ENCODE assay signal across 8 cellular contexts in genomic region chr9:83706703-83707517, GRCh38. TPM values are rescaled to one million over a fixed set of nuclear protein-coding genes. Genes with fewer than 3 reads are reported as not detected.
A peak's percentile ranks its signal among the peaks of the same experiment; 100 is the strongest.
DNase-seq lines count a peak whose midpoint lies in the region; ATAC-seq and TF ChIP-seq lines count a peak whose summit lies in the region.

No MANE protein-coding gene starts in this region.

- peaks cover 6% of the 10 kb centered on the region for H3K9me3 Mint-ChIP-seq in WTC11

- DNase-seq in Daoy (ENCODE audit: low read depth) (peak; percentile 61), KBM-7 (peak; percentile 72), WTC11 (ENCODE audit: low spot score) (peak; percentile 74), caudate nucleus (lab: John Stamatoyannopoulos, UW) (peak in 27 of 61 donors; percentile 8 to 68 (median 29)), left kidney (ENCODE audit: low read depth, low spot score) (peak; percentile 94), hippocampal formation (lab: John Stamatoyannopoulos, UW) (no peak)
- DNase-seq in stimulated activated CD4-positive, alpha-beta T cell treated with anti-CD3 and anti-CD28 coated beads, Interleukin-4, amount 100 ng/mL, for 1 hour = peak; percentile 72

- POLR2A ChIA-PET in WTC11 (lab: Charles Lee) = interaction anchor here (1.0 to 1.4 kb wide), 4 partner anchors 74 to 274 kb away, joined by 3 to 5 read pairs (median 4); partner anchors contain the start of genes HNRNPK, IDNK and RMI1

- no peaks in the 10 kb centered on the region; the same call in none of the 2 replicates for H3K27me3 Mint-ChIP-seq in WTC11 (ENCODE audit: low read depth)

- peak overlapping the region; percentile 91 for H3K27ac Mint-ChIP-seq in WTC11

- peaks cover 33% of the 10 kb centered on the region for H3K4me1 Mint-ChIP-seq in WTC11

- TF ChIP-seq CTCF in WTC11 (IDR thresholded peaks at IDR 0.05) = no peak

- H3K27ac ChIP-seq in caudate nucleus (ENCODE audit: low read depth, low read length) = peak overlapping the region; percentile 99

- peak; percentile 16 for ATAC-seq in GM21529 (IDR thresholded peaks at IDR 0.05; ENCODE audit: unreplicated experiment)
- peak; percentile 74 for ATAC-seq in WTC11

- peak overlapping the region; percentile 90 for H3K4me3 Mint-ChIP-seq in WTC11

- CTCF ChIA-PET in WTC11 (lab: Charles Lee) = interaction anchor here (1.0 kb wide), 1 partner anchor 373 kb away, joined by 3 read pairs; no protein-coding TSS in a partner anchor

- in situ Hi-C loops in KBM-7 (cut with MboI; ENCODE audit: low pct_unique_long_range_greater_than_20kb, low sequenced_read_pairs) = no loop called here

- peaks cover 20% of the 10 kb centered on the region for H3K36me3 Mint-ChIP-seq in WTC11

TF ChIP-seq in WTC11, 78 proteins besides CTCF, POLR2A, EP300 and RAD21:
- TF ChIP-seq SP1 (CRISPR knock-in tag; conservative IDR thresholded peaks at IDR 0.05) = peak; percentile 18; the same call in 1 of the 2 replicates
- 0 out of 2 replicates have a peak, but pooled peaks have one; percentile 21 for TF ChIP-seq NFE2L1 (CRISPR knock-in tag; IDR thresholded peaks at IDR 0.05)
- TF ChIP-seq SMAD3 (CRISPR knock-in tag; IDR thresholded peaks at IDR 0.05; ENCODE audit: borderline replicate concordance) = 0 out of 2 replicates have a peak, but pooled peaks have one; percentile 28
- TF ChIP-seq E2F4 (CRISPR knock-in tag; IDR thresholded peaks at IDR 0.05; ENCODE audit: borderline replicate concordance, low read depth) = no peak
- 0 out of 2 replicates have a peak, but pooled peaks have one; percentile 6 for TF ChIP-seq NFYB (CRISPR knock-in tag; conservative IDR thresholded peaks at IDR 0.05; ENCODE audit: low read depth)
- TF ChIP-seq ZNF138 (CRISPR knock-in tag; conservative IDR thresholded peaks at IDR 0.05) = no peak

RNA-seq across cellular contexts. Expression of gene UBQLN1, which starts 0.8 kb away (rescaled TPM):
- total RNA-seq in Daoy (2014; rRNA removed; shearing (Covaris generic)) = 130 and 142 TPM in 2 replicates
- total RNA-seq in WTC11 (2021) = 103 to 110 TPM (median 105 TPM) in 3 replicates

Comparison
In these comparisons a context has a peak if more than half of its experiments do, and no peak if none do; other contexts are left out.
1. DNase-seq: peak in Daoy (single experiment), KBM-7 (single experiment), WTC11 (single experiment), left kidney (single experiment) and stimulated activated CD4-positive, alpha-beta T cell treated with anti-CD3 and anti-CD28 coated beads, Interleukin-4, amount 100 ng/mL, for 1 hour (single experiment); none in hippocampal formation (0 of 2).